In the genomic region with DNA sequence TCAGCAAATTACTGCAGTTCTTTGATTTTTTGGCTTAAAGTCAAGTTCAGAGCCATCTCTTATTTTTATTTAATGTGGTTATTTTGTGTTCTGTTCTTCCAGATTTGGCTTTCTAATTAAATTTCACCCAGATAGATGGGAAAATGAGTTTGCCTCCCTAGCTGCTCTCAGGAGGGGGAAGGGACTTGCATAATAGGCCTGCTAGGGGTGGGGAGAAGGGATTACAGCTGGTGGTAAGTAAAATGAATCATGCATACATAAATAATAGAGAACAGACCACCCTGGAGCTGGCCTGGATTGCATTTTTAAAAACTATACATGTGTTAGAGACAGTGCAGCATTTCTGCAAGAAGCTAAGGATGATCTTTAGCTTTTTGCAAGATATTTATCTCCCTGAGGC, we compare ENCODE assay signal across 17 cellular contexts. TPM values are rescaled to one million over a fixed set of nuclear protein-coding genes. Genes with fewer than 3 reads are reported as not detected.
A peak's percentile ranks its signal among the peaks of the same experiment; 100 is the strongest.
DNase-seq lines count a peak whose midpoint lies in the region; ATAC-seq and TF ChIP-seq lines count a peak whose summit lies in the region.
"Had no signal": no experiment of that assay in that cellular context is flagged by ENCODE, and none has a peak within 500 bp of the region (broad histone marks: within the 10 kb centered on the region; RNA-seq: fewer than 3 reads in every experiment).

No MANE protein-coding gene starts in this region.

- TF ChIP-seq POLR2A in IMR-90 (IDR thresholded peaks at IDR 0.05; ENCODE audit: low read depth, low read length) = no peak

- H3K27me3 ChIP-seq in BE2C = no peaks in the 10 kb centered on the region
- H3K27me3 ChIP-seq in IMR-90 (ENCODE audit: control insufficient read depth, insufficient read depth, low read length) = peaks cover 3% of the 10 kb centered on the region; the same call in 1 of the 2 replicates
- no peaks in the 10 kb centered on the region for H3K27me3 ChIP-seq in mesendoderm (ENCODE audit: insufficient read depth, low read length, poor library complexity)
- H3K27me3 ChIP-seq: dorsolateral prefrontal cortex had no signal

- H2AK5ac ChIP-seq in IMR-90 (ENCODE audit: low read depth, low read length) (no peak overlapping the region), mesendoderm (ENCODE audit: low read length) (no peak overlapping the region)

- BruUV-seq in IMR-90 (replicated peaks; lab: Mats Ljungman, UMichigan) = no TSS peak

- H2BK5ac ChIP-seq in IMR-90 (ENCODE audit: low read depth, low read length, poor library complexity, severe bottlenecking) (no peak overlapping the region), mesendoderm (ENCODE audit: low read length) (no peak overlapping the region)

- no peaks in the 10 kb centered on the region for H3K79me2 ChIP-seq in mesendoderm (ENCODE audit: control insufficient read depth, insufficient read depth, low read length)

- no peak overlapping the region for H3K14ac ChIP-seq in IMR-90 (replicated peaks; ENCODE audit: low read depth, low read length)

- no peak; the same call in 1 of the 2 replicates for TF ChIP-seq CTCF in BE2C (IDR thresholded peaks at IDR 0.05; ENCODE audit: low read depth, low read length)
- no peak for TF ChIP-seq CTCF in IMR-90 (conservative IDR thresholded peaks at IDR 0.05; ENCODE audit: low read depth, low read length)
- TF ChIP-seq CTCF in brain (conservative IDR thresholded peaks at IDR 0.05) = no peak
- TF ChIP-seq CTCF in GM10248 (IDR thresholded peaks at IDR 0.05; ENCODE audit: control extremely low read depth, extremely low read depth, low read depth, missing control alignments) = no peak

- H4K20me1 ChIP-seq in IMR-90 (ENCODE audit: insufficient read depth, low read length) = no peaks in the 10 kb centered on the region
- H4K20me1 ChIP-seq: BLaER1 treated with 17β-estradiol and CSF1 and Interleukin-3, amounts not matched to agents 10 nM and 100 nM had no signal

- H2AK9ac ChIP-seq in IMR-90 (replicated peaks; ENCODE audit: low read depth, low read length, poor library complexity) = no peak overlapping the region

- peak overlapping the region; percentile 10 to 90 (median 84) for H3K27ac Mint-ChIP-seq in brain
- H3K27ac Mint-ChIP-seq: activated CD8-positive, alpha-beta T cell treated with anti-CD3 and anti-CD28 coated beads for 36 hours; activated T-helper 2 cell treated with anti-CD3 and anti-CD28 coated beads, Interferon-gamma antibody, Interleukin-2, Interleukin-4, amounts not matched to agents 10 μg/mL and 5 μg/mL and 100 μg/mL, durations not matched to agents 14 hours and 24 hours and 36 hours had no signal

- CTCF ChIA-PET in IMR-90 (lab: Yijun Ruan, JAX) (no interaction called here), GM10248 (lab: Yijun Ruan, JAX) (interaction anchor here (1.4 kb wide), 2 partner anchors 13 to 225 kb away, joined by 3 to 4 read pairs; no protein-coding TSS in a partner anchor)

- H3K36me3 ChIP-seq in BE2C = no peaks in the 10 kb centered on the region
- no peaks in the 10 kb centered on the region for H3K36me3 ChIP-seq in IMR-90 (ENCODE audit: control insufficient read depth, insufficient read depth, low read length)
- H3K36me3 ChIP-seq in mesendoderm (ENCODE audit: control insufficient read depth, insufficient read depth, low read length) = no peaks in the 10 kb centered on the region
- H3K36me3 ChIP-seq: BLaER1 treated with 17β-estradiol and CSF1 and Interleukin-3, amounts not matched to agents 10 nM and 100 nM; lower lobe of right lung had no signal

- H3K79me1 ChIP-seq in IMR-90 (ENCODE audit: low read depth in 1 of 2, low read length in 2 of 2) (peaks cover 0 to 5% of the 10 kb centered on the region in 2 experiments; a peak in 1 of 4 replicates), mesendoderm (ENCODE audit: low read length) (no peaks in the 10 kb centered on the region)

- intact Hi-C loops in IMR-90 (cut with micrococcal nuclease) = no loop called here

- H4K8ac ChIP-seq in IMR-90 (ENCODE audit: low read depth in 2 of 2, low read length in 2 of 2) (no peak overlapping the region), mesendoderm (ENCODE audit: low read depth, low read length) (no peak overlapping the region)

- H2BK120ac ChIP-seq in IMR-90 (ENCODE audit: low read depth, low read length) = no peak overlapping the region
- H2BK120ac ChIP-seq in mesendoderm (ENCODE audit: low read depth, low read length) = no peak overlapping the region

- ATAC-seq in IMR-90 (ENCODE audit: low read depth) (no peak), GM21360 (IDR thresholded peaks at IDR 0.05; ENCODE audit: unreplicated experiment) (no peak)
- ATAC-seq: activated CD8-positive, alpha-beta T cell treated with anti-CD3 and anti-CD28 coated beads for 36 hours; lower lobe of right lung; sciatic nerve had no signal

- H3K18ac ChIP-seq in IMR-90 (ENCODE audit: low read depth, low read length) (no peak overlapping the region), mesendoderm (ENCODE audit: low read length) (no peak overlapping the region)

- DNase-seq in BE2C = peak; percentile 85
- DNase-seq in IMR-90 = peak; percentile 80
- DNase-seq in myocyte (ENCODE audit: low read depth) = peak; percentile 20
- no peak for DNase-seq in stimulated activated CD4-positive, alpha-beta T cell treated with anti-CD3 and anti-CD28 coated beads, Interleukin-1b, Interleukin-23, amount 100 ng/mL, for 48 hours
- DNase-seq in GM10248 (ENCODE audit: extremely low spot score) = no peak
- DNase-seq in mesendoderm = no peak
- DNase-seq: activated CD8-positive, alpha-beta T cell treated with anti-CD3 and anti-CD28 coated beads for 36 hours; dorsolateral prefrontal cortex; lower lobe of right lung; MV-4-11; SIG-M5; stimulated activated naive CD4-positive, alpha-beta T cell had no signal

- H2BK15ac ChIP-seq in IMR-90 (ENCODE audit: low read depth, low read length) (no peak overlapping the region), mesendoderm (replicated peaks; ENCODE audit: low read depth) (no peak overlapping the region)

- no peak overlapping the region for H4K91ac ChIP-seq in IMR-90 (ENCODE audit: insufficient read depth, low read depth, low read length)

- no peak overlapping the region for H2BK20ac ChIP-seq in IMR-90 (ENCODE audit: low read depth, low read length)

- no peak overlapping the region for H2AFZ ChIP-seq in IMR-90 (replicated peaks; ENCODE audit: low read length, poor library complexity)

- peak overlapping the region in 4 of 5 experiments; percentile 2 to 35 (median 12) for H3K4me3 Mint-ChIP-seq in brain
- H3K4me3 Mint-ChIP-seq: activated CD8-positive, alpha-beta T cell treated with anti-CD3 and anti-CD28 coated beads for 36 hours had no signal

- H3K4me2 ChIP-seq in IMR-90 (ENCODE audit: low read depth, low read length) (no peak overlapping the region), mesendoderm (ENCODE audit: low read length) (no peak overlapping the region)

- peaks cover 13% of the 10 kb centered on the region for H3K36me3 Mint-ChIP-seq in brain

- H3K23ac ChIP-seq in IMR-90 (ENCODE audit: low read depth, low read length) (no peak overlapping the region), mesendoderm (ENCODE audit: low read length) (no peak overlapping the region)

- H4K5ac ChIP-seq in IMR-90 (ENCODE audit: low read depth, low read length) (no peak overlapping the region), mesendoderm (ENCODE audit: low read length) (no peak overlapping the region)

- dilution Hi-C loops in IMR-90 (cut with HindIII; ENCODE audit: low sequenced_read_pairs, unreplicated experiment) = no loop called here

- H3K27ac ChIP-seq in IMR-90 (ENCODE audit: insufficient read depth, low read length) = no peak overlapping the region
- no peak overlapping the region for H3K27ac ChIP-seq in mesendoderm (ENCODE audit: low read depth, low read length)
- H3K27ac ChIP-seq: BLaER1 treated with 17β-estradiol and CSF1 and Interleukin-3, amounts not matched to agents 10 nM and 100 nM; lower lobe of right lung had no signal

- POLR2A ChIA-PET in IMR-90 (lab: Charles Lee; ENCODE audit: unreplicated experiment) = no interaction called here
- POLR2A ChIA-PET in GM10248 (lab: Yijun Ruan, JAX) = no interaction called here

- no peaks in the 10 kb centered on the region for H3K9me3 ChIP-seq in BE2C
- H3K9me3 ChIP-seq in IMR-90 (ENCODE audit: control insufficient read depth, insufficient read depth, low read length) = peaks cover 3% of the 10 kb centered on the region; the same call in 1 of the 2 replicates
- H3K9me3 ChIP-seq: lower lobe of right lung had no signal

- no peak overlapping the region for H3K9ac ChIP-seq in IMR-90 (ENCODE audit: low read depth, low read length)
- H3K9ac ChIP-seq in mesendoderm (ENCODE audit: low read length) = no peak overlapping the region
- H3K9ac ChIP-seq: BLaER1 treated with 17β-estradiol and CSF1 and Interleukin-3, amounts not matched to agents 10 nM and 100 nM had no signal

- no peak overlapping the region for H3K56ac ChIP-seq in IMR-90 (ENCODE audit: extremely low read depth, insufficient read depth, low read length)
- H3K56ac ChIP-seq in mesendoderm (ENCODE audit: low read length) = no peak overlapping the region

- no peak for TF ChIP-seq RAD21 in IMR-90 (IDR thresholded peaks at IDR 0.05; ENCODE audit: low read length)

- H3K4me1 ChIP-seq in BE2C (peaks cover 43% of the 10 kb centered on the region), IMR-90 (ENCODE audit: control insufficient read depth, insufficient read depth, low read length) (peaks cover 5% of the 10 kb centered on the region; the same call in 1 of the 2 replicates), mesendoderm (ENCODE audit: control insufficient read depth, low read depth, low read length) (peaks cover 4% of the 10 kb centered on the region)

- H3K27me3 Mint-ChIP-seq in brain = no peaks in the 10 kb centered on the region
- H3K27me3 Mint-ChIP-seq: activated CD8-positive, alpha-beta T cell treated with anti-CD3 and anti-CD28 coated beads for 36 hours had no signal

- peaks cover 51% of the 10 kb centered on the region for H3K4me1 Mint-ChIP-seq in brain

- no peak overlapping the region for H3K4ac ChIP-seq in IMR-90 (ENCODE audit: low read depth, low read length)
- H3K4ac ChIP-seq in mesendoderm (ENCODE audit: low read depth, low read length) = no peak overlapping the region

- H3K4me3 ChIP-seq in BE2C (ENCODE audit: low read depth, low read length) (no peak overlapping the region), IMR-90 (ENCODE audit: insufficient read depth, low read depth, low read length) (no peak overlapping the region), mesendoderm (ENCODE audit: low read length) (no peak overlapping the region)
- H3K4me3 ChIP-seq: BLaER1 treated with 17β-estradiol and CSF1 and Interleukin-3, amounts not matched to agents 10 nM and 100 nM; dorsolateral prefrontal cortex; lower lobe of right lung had no signal

- in situ Hi-C loops in IMR-90 (cut with MboI; ENCODE audit: low sequenced_read_pairs) = no loop called here

- H3K9me1 ChIP-seq in IMR-90 (ENCODE audit: insufficient read depth, low read length) = no peaks in the 10 kb centered on the region

- H3K9me3 Mint-ChIP-seq in brain = peaks cover 16 to 39% (median 25%) of the 10 kb centered on the region in 5 experiments

RNA-seq across cellular contexts. Expression of gene PXYLP1, which starts 3.9 kb away (rescaled TPM):
- polyA plus RNA-seq in BE2C (2012; ENCODE audit: insufficient read depth, insufficient read length, low read depth) = 32.3 TPM
- total RNA-seq in IMR-90 (2012; rRNA removed) (13.3 and 15.6 TPM in 2 replicates), myocyte (3.9 and 4.9 TPM in 2 replicates)
- polyA plus RNA-seq in IMR-90 (2012; rRNA removed) (11.2 and 11.7 TPM in 2 replicates), brain (ENCODE audit: insufficient read depth, low read depth, low replicate concordance) (21.3 TPM)
- polyA plus RNA-seq in IMR-90 (2012; cell fraction: cytosol; rRNA removed) = 5.3 and 6.3 TPM in 2 replicates
- 10.0 and 20.5 TPM in 2 replicates for polyA plus RNA-seq in IMR-90 (2012; cell fraction: nucleus; rRNA removed; ENCODE audit: low replicate concordance)
- 5.0 TPM for polyA plus RNA-seq in myocyte (2012)
- polyA plus RNA-seq in mesendoderm (2013, experiment 1 of 2) = 28.8 TPM
- polyA plus RNA-seq in mesendoderm (2013, experiment 2 of 2) = 30.6 TPM

Comparison
In these comparisons a context has a peak if more than half of its experiments do, and no peak if none do; other contexts are left out.
1. DNase-seq: peak in BE2C (single experiment), IMR-90 (single experiment) and myocyte (single experiment); none in stimulated activated CD4-positive, alpha-beta T cell treated with anti-CD3 and anti-CD28 coated beads, Interleukin-1b, Interleukin-23, amount 100 ng/mL, for 48 hours (single experiment), GM10248 (single experiment) and mesendoderm (single experiment).